1 cellular context compared by ENCODE assay signal in the genomic region with DNA sequence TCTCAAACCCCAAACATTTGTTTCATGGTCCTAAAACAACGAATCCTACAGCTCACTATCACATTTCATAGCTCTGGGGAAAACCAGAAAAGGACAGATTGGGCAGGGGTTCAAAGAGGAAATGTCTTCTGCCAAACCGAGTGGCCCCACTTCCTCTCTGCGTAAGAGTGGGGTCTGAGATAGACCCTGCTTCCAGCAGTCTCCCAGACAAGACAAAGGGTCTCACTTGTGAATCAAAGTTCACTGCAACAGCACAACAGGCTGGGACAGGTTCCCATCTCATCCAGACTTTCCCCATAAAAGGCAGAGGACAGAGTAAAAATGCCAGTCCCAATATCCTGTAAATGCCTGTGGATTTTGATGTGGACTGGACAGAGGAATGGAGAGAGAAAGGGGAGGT.
TF ChIP-seq lines count a peak whose summit lies in the region.

No MANE protein-coding gene starts in this region.

TF ChIP-seq in H1, 55 proteins besides CTCF, POLR2A, EP300 and RAD21 (continued from another document):
- no peak for TF ChIP-seq TBP (IDR thresholded peaks at IDR 0.05; ENCODE audit: low read depth, low read length)
- no peak for TF ChIP-seq TCF12 (IDR thresholded peaks at IDR 0.05; ENCODE audit: low read depth, low read length)
